ENCODE assay signal across 11 cellular contexts in genomic region chr16:67923414-67924127, GRCh38. TPM values are rescaled to one million over a fixed set of nuclear protein-coding genes. Genes with fewer than 3 reads are reported as not detected.
DNase-seq lines count a peak whose midpoint lies in the region; TF ChIP-seq lines count a peak whose summit lies in the region.
"Had no signal": no experiment of that assay in that cellular context is flagged by ENCODE, and none has a peak within 500 bp of the region (broad histone marks: within the 10 kb centered on the region; RNA-seq: fewer than 3 reads in every experiment).

No MANE protein-coding gene starts in this region.

- H3K4me3 Mint-ChIP-seq in brain = no peak overlapping the region
- no peak overlapping the region for H3K4me3 Mint-ChIP-seq in glutamatergic neuron (ENCODE audit: unreplicated experiment)

- H3K18ac ChIP-seq in trophoblast cell (ENCODE audit: low read length) = no peak overlapping the region

- TF ChIP-seq CTCF in brain (conservative IDR thresholded peaks at IDR 0.05) (no peak), glutamatergic neuron (IDR thresholded peaks at IDR 0.05; ENCODE audit: partially characterized antibody, unreplicated experiment) (no peak)

- no peak overlapping the region for H2BK5ac ChIP-seq in trophoblast cell (ENCODE audit: low read depth, low read length, poor library complexity)

- H4K12ac ChIP-seq in trophoblast cell (ENCODE audit: low read depth, low read length) = no peak overlapping the region

- H4K91ac ChIP-seq in trophoblast cell (ENCODE audit: low read depth, low read length) = no peak overlapping the region

- no peak overlapping the region for H3K9ac ChIP-seq in trophoblast cell (ENCODE audit: low read length)

- WGBS in trophoblast cell (ENCODE audit: extremely low coverage, insufficient coverage, insufficient read length) = no CpG with 5 or more reads among the region's 10 CpGs

- no peak overlapping the region for H2AFZ ChIP-seq in trophoblast cell (ENCODE audit: insufficient read depth, low read length, poor library complexity)

- H2AK5ac ChIP-seq in trophoblast cell (ENCODE audit: low read length) = no peak overlapping the region

- no peak overlapping the region for H4K8ac ChIP-seq in trophoblast cell (ENCODE audit: low read depth, low read length)

- no peaks in the 10 kb centered on the region for H3K27me3 ChIP-seq in trophoblast cell (ENCODE audit: insufficient read depth, low read length)
- H3K27me3 ChIP-seq: transverse colon had no signal

- peak; percentile 77 for DNase-seq in DMS153 (lab: John Stamatoyannopoulos, UW)
- DNase-seq in NCI-H1105 (lab: John Stamatoyannopoulos, UW) = peak; percentile 35
- DNase-seq in nucleus accumbens (lab: John Stamatoyannopoulos, UW) = peak in 30 of 56 donors; percentile 12 to 80 (median 36)
- no peak for DNase-seq in cortex of kidney (lab: John Stamatoyannopoulos, UW)
- no peak for DNase-seq in epidermal melanocyte (ENCODE audit: insufficient read length, low spot score)
- no peak for DNase-seq in trophoblast cell
- no peak for DNase-seq in glutamatergic neuron
- DNase-seq: NK-92 treated with Interleukin-12 subunit alpha and Interleukin-12 subunit beta, amount 100 ng/mL, for 24 hours; transverse colon had no signal

- no peaks in the 10 kb centered on the region for H3K79me2 ChIP-seq in trophoblast cell (ENCODE audit: control insufficient read depth, insufficient read depth, low read length, poor library complexity)

- H2BK12ac ChIP-seq in trophoblast cell (ENCODE audit: low read length) = no peak overlapping the region

- peaks cover 38% of the 10 kb centered on the region for H3K4me1 Mint-ChIP-seq in brain
- peaks cover 12% of the 10 kb centered on the region for H3K4me1 Mint-ChIP-seq in glutamatergic neuron (ENCODE audit: low read depth, unreplicated experiment)

- H3K4me3 ChIP-seq in trophoblast cell (ENCODE audit: low read depth, low read length) = no peak overlapping the region
- H3K4me3 ChIP-seq: transverse colon had no signal

- no peak overlapping the region for H3K23ac ChIP-seq in trophoblast cell (ENCODE audit: low read length)

- H3K4me2 ChIP-seq in trophoblast cell (ENCODE audit: low read length) = no peak overlapping the region

- H3K27me3 Mint-ChIP-seq in brain (no peaks in the 10 kb centered on the region), glutamatergic neuron (ENCODE audit: unreplicated experiment) (peaks cover 4% of the 10 kb centered on the region)

- H3K27ac Mint-ChIP-seq in brain (peak overlapping the region in 4 of 5 experiments; percentile 82 to 92 (median 85)), glutamatergic neuron (ENCODE audit: unreplicated experiment) (no peak overlapping the region)

- no peaks in the 10 kb centered on the region for H3K4me1 ChIP-seq in trophoblast cell (ENCODE audit: control insufficient read depth in 1 of 2, insufficient read depth in 2 of 2, low read length in 2 of 2)
- H3K4me1 ChIP-seq: transverse colon had no signal

- H3K79me1 ChIP-seq in trophoblast cell (ENCODE audit: low read length) = no peaks in the 10 kb centered on the region

- H2BK120ac ChIP-seq in trophoblast cell (ENCODE audit: insufficient read depth, low read length, poor library complexity) = no peak overlapping the region

- no peak overlapping the region for H3K27ac ChIP-seq in trophoblast cell (ENCODE audit: low read depth, low read length)
- H3K27ac ChIP-seq: transverse colon had no signal

- H3K9me3 ChIP-seq in trophoblast cell (ENCODE audit: insufficient read depth, low read depth, low read length) = peaks cover 7% of the 10 kb centered on the region
- H3K9me3 ChIP-seq: transverse colon had no signal

- H3K14ac ChIP-seq in trophoblast cell (ENCODE audit: low read length) = no peak overlapping the region

- H3K36me3 ChIP-seq in trophoblast cell (ENCODE audit: control insufficient read depth in 1 of 2, insufficient read depth in 2 of 2, low read length in 2 of 2) = peaks cover 23 to 29% of the 10 kb centered on the region in 2 experiments

- no peak overlapping the region for H3K4ac ChIP-seq in trophoblast cell (ENCODE audit: low read depth, low read length)

- H3K9me3 Mint-ChIP-seq in brain (no peaks in the 10 kb centered on the region), glutamatergic neuron (ENCODE audit: unreplicated experiment) (peaks cover 3% of the 10 kb centered on the region)

- H3K36me3 Mint-ChIP-seq in brain (no peaks in the 10 kb centered on the region), glutamatergic neuron (ENCODE audit: unreplicated experiment) (no peaks in the 10 kb centered on the region)

RNA-seq across cellular contexts. Expression of gene CTRL, which starts 8.1 kb away (rescaled TPM):
- 1.0 TPM for polyA plus RNA-seq in brain (ENCODE audit: insufficient read depth, low read depth, low replicate concordance)
- polyA plus RNA-seq in trophoblast cell (2013) = 0.34 and 0.42 TPM in 2 replicates
- 2.8 TPM for total RNA-seq in glutamatergic neuron (ENCODE audit: unreplicated experiment)

RNA-seq across cellular contexts. Expression of gene PSMB10, which starts 13.1 kb away (rescaled TPM):
- 77.4 TPM for polyA plus RNA-seq in brain (ENCODE audit: insufficient read depth, low read depth, low replicate concordance)
- 12.5 and 14.2 TPM in 2 replicates for polyA plus RNA-seq in trophoblast cell (2013)
- total RNA-seq in glutamatergic neuron (ENCODE audit: unreplicated experiment) = 11.0 TPM

RNA-seq across cellular contexts. Expression of gene LCAT, which starts 20.3 kb away (rescaled TPM):
- 22.1 TPM for polyA plus RNA-seq in brain (ENCODE audit: insufficient read depth, low read depth, low replicate concordance)
- polyA plus RNA-seq in trophoblast cell (2013) = 21.7 and 21.9 TPM in 2 replicates
- 8.7 TPM for total RNA-seq in glutamatergic neuron (ENCODE audit: unreplicated experiment)

RNA-seq across cellular contexts. Expression of gene PSKH1, which starts 30.5 kb away (rescaled TPM):
- 28.0 TPM for polyA plus RNA-seq in brain (ENCODE audit: insufficient read depth, low read depth, low replicate concordance)
- 17.9 and 25.2 TPM in 2 replicates for polyA plus RNA-seq in trophoblast cell (2013)
- total RNA-seq in glutamatergic neuron (ENCODE audit: unreplicated experiment) = 27.9 TPM

RNA-seq across cellular contexts. Expression of gene NRN1L, which starts 38.9 kb away (rescaled TPM):
- polyA plus RNA-seq in brain (ENCODE audit: insufficient read depth, low read depth, low replicate concordance) = 2.6 TPM
- polyA plus RNA-seq in trophoblast cell (2013) = 3.8 and 4.2 TPM in 2 replicates
- total RNA-seq in glutamatergic neuron (ENCODE audit: unreplicated experiment) = 1.0 TPM
- total RNA-seq: MCF 10A had no signal

Comparison
In these comparisons a context has a peak if more than half of its experiments do, and no peak if none do; other contexts are left out.
1. DNase-seq: peak in DMS153 (single experiment), NCI-H1105 (single experiment) and nucleus accumbens (30 of 56); none in cortex of kidney (single experiment), epidermal melanocyte (single experiment), trophoblast cell (0 of 2) and glutamatergic neuron (single experiment).